11 cellular contexts compared by ENCODE assay signal in genomic region chr18:904135-905090, GRCh38. TPM values are rescaled to one million over a fixed set of nuclear protein-coding genes. Genes with fewer than 3 reads are reported as not detected.
DNase-seq lines count a peak whose midpoint lies in the region; ATAC-seq, FAIRE-seq and TF ChIP-seq lines count a peak whose summit lies in the region.
"Had no signal": no experiment of that assay in that cellular context is flagged by ENCODE, and none has a peak within 500 bp of the region (broad histone marks: within the 10 kb centered on the region; RNA-seq: fewer than 3 reads in every experiment).

Gene ADCYAP1, plus strand, starts transcription at chr18:904871. Its CDS starts 516 bp downstream, at chr18:905387.

- no peak within 1 kb of the TSS for H3K9ac ChIP-seq in astrocyte (ENCODE audit: low read length)

- H3K79me2 ChIP-seq in astrocyte (ENCODE audit: insufficient read depth, low read length), result no peaks in the 10 kb centered on the region

- H3K9me3 Mint-ChIP-seq in astrocyte (ENCODE audit: unreplicated experiment), result peaks cover 9% of the 10 kb centered on the region
- H3K9me3 Mint-ChIP-seq in nephron, result peaks cover 3% of the 10 kb centered on the region

- no peak for FAIRE-seq in astrocyte (lab: Jason Lieb, UNC)
- FAIRE-seq: A204.1 had no signal

- H3K9me3 ChIP-seq in astrocyte (ENCODE audit: insufficient read depth, low read depth, low read length), result peaks cover 2% of the 10 kb centered on the region
- H3K9me3 ChIP-seq: body of pancreas, left lung had no signal

- H2AFZ ChIP-seq in astrocyte (ENCODE audit: low read depth, low read length), result peak within 1 kb of the TSS; percentile 51

- H3K4me3 Mint-ChIP-seq in astrocyte (ENCODE audit: unreplicated experiment) (peak within 1 kb of the TSS; percentile 70), nephron (peak within 1 kb of the TSS; percentile 70 to 82 (median 74))

- ATAC-seq in GM19023 (IDR thresholded peaks at IDR 0.05; ENCODE audit: unreplicated experiment) (no peak), GM21360 (IDR thresholded peaks at IDR 0.05; ENCODE audit: unreplicated experiment) (no peak)
- ATAC-seq: body of pancreas had no signal

- peak; percentile 47 for DNase-seq in NCI-H1105 treated with DMSO at 0.1 percent for 48 hours (lab: John Stamatoyannopoulos, UW)
- DNase-seq in NCI-H1105 (lab: John Stamatoyannopoulos, UW), result no peak
- DNase-seq in NCI-H128 (lab: John Stamatoyannopoulos, UW; ENCODE audit: unreplicated experiment), result peak; percentile 37
- DNase-seq in astrocyte (ENCODE audit: low read depth), result no peak
- DNase-seq in NOMO-1 treated with DMSO at 0.1 percent for 48 hours (lab: John Stamatoyannopoulos, UW; ENCODE audit: unreplicated experiment), result no peak

- no peak within 1 kb of the TSS for H3K27ac ChIP-seq in astrocyte (ENCODE audit: low read depth, low read length)
- H3K27ac ChIP-seq: body of pancreas, left lung had no signal

- H3K4me3 ChIP-seq in astrocyte (ENCODE audit: insufficient read depth, low read depth, low read length), result no peak within 1 kb of the TSS
- H3K4me3 ChIP-seq: body of pancreas, left lung had no signal

- H3K4me1 ChIP-seq in astrocyte (ENCODE audit: insufficient read depth, low read length), result peaks cover 19% of the 10 kb centered on the region

- H3K27me3 ChIP-seq in astrocyte (ENCODE audit: insufficient read depth, low read length), result peaks cover 81% of the 10 kb centered on the region

- H3K27ac Mint-ChIP-seq in astrocyte (ENCODE audit: unreplicated experiment), result no peak within 1 kb of the TSS
- H3K27ac Mint-ChIP-seq in nephron, result no peak within 1 kb of the TSS

- H3K4me2 ChIP-seq in astrocyte (ENCODE audit: low read length), result peak within 1 kb of the TSS; percentile 78

- H3K4me1 Mint-ChIP-seq in astrocyte (ENCODE audit: low read depth, unreplicated experiment) (no peaks in the 10 kb centered on the region), nephron (peaks cover 25% of the 10 kb centered on the region)

- no peaks in the 10 kb centered on the region for H3K36me3 ChIP-seq in astrocyte (ENCODE audit: insufficient read depth, low read length)
- H3K36me3 ChIP-seq: left lung had no signal

- H3K27me3 Mint-ChIP-seq in astrocyte (ENCODE audit: low read depth, unreplicated experiment) (peaks cover 79% of the 10 kb centered on the region), nephron (ENCODE audit: low read depth) (peaks cover 96% of the 10 kb centered on the region)

- H3K36me3 Mint-ChIP-seq in astrocyte (ENCODE audit: low read depth, unreplicated experiment) (no peaks in the 10 kb centered on the region), nephron (ENCODE audit: low read depth) (no peaks in the 10 kb centered on the region)

- no peak for TF ChIP-seq CTCF in astrocyte (IDR thresholded peaks at IDR 0.05; ENCODE audit: insufficient read depth, low read depth, low read length)
- TF ChIP-seq CTCF in nephron (IDR thresholded peaks at IDR 0.05; ENCODE audit: unreplicated experiment in 3 of 3), result no peak

- no peaks in the 10 kb centered on the region for H4K20me1 ChIP-seq in astrocyte (ENCODE audit: insufficient read depth, low read length)

RNA-seq across cellular contexts. Expression of gene ADCYAP1, which starts in this region (rescaled TPM):
- not detected in 2 replicates for total RNA-seq in astrocyte

Comparison
In these comparisons a context has a peak if more than half of its experiments do, and no peak if none do; other contexts are left out.
1. DNase-seq: peak in NCI-H1105 treated with DMSO at 0.1 percent for 48 hours (single experiment) and NCI-H128 (single experiment); none in NCI-H1105 (single experiment), astrocyte (single experiment) and NOMO-1 treated with DMSO at 0.1 percent for 48 hours (single experiment).